Comparison of ENCODE assay signal across 19 cellular contexts in genomic region chr4:155603360-155603891, GRCh38.
DNase-seq lines count a peak whose midpoint lies in the region; ATAC-seq and TF ChIP-seq lines count a peak whose summit lies in the region.
"Had no signal": no experiment of that assay in that cellular context is flagged by ENCODE, and none has a peak within 500 bp of the region (broad histone marks: within the 10 kb centered on the region; RNA-seq: fewer than 3 reads in every experiment).

No MANE protein-coding gene starts in this region.

- no peak overlapping the region for H3K9ac ChIP-seq in mammary epithelial cell (ENCODE audit: insufficient read depth, low read length)
- no peak overlapping the region for H3K9ac ChIP-seq in trophoblast cell (ENCODE audit: low read length)

- ATAC-seq in GM18907 (IDR thresholded peaks at IDR 0.05; ENCODE audit: unreplicated experiment) (peak; percentile 62), HG03439 (IDR thresholded peaks at IDR 0.05; ENCODE audit: unreplicated experiment) (no peak), GM18520 (IDR thresholded peaks at IDR 0.05; ENCODE audit: unreplicated experiment) (no peak)
- ATAC-seq: activated naive CD4-positive, alpha-beta T cell treated with anti-CD3 and anti-CD28 coated beads, Interleukin-2, amount 50 U/mL, for 72 hours had no signal

- peak overlapping the region; percentile 88 for H4K91ac ChIP-seq in trophoblast cell (ENCODE audit: low read depth, low read length)

- H3K79me1 ChIP-seq in trophoblast cell (ENCODE audit: low read length): peaks cover 26% of the 10 kb centered on the region

- H2BK5ac ChIP-seq in trophoblast cell (ENCODE audit: low read depth, low read length, poor library complexity): peak overlapping the region; percentile 73

- WGBS in mammary epithelial cell (ENCODE audit: low coverage, missing lambda C conversion rate): 5% methylated on average over 5 of the region's 6 CpGs
- no CpG with 5 or more reads among the region's 6 CpGs for whole genome bisulfite sequencing in trophoblast cell (ENCODE audit: extremely low coverage, insufficient coverage, insufficient read length)

- TF ChIP-seq CTCF in mammary epithelial cell (conservative IDR thresholded peaks at IDR 0.05 in 1 of 2, IDR thresholded peaks at IDR 0.05 in 1 of 2; ENCODE audit: extremely low read depth in 1 of 2, insufficient read depth in 1 of 2, low read depth in 1 of 2, low read length in 2 of 2): no peak

- intact Hi-C loops in mammary epithelial cell (cut with micrococcal nuclease): no loop called here

- peak; percentile 32 for DNase-seq in HT1080 (ENCODE audit: low read depth)
- DNase-seq in mammary epithelial cell: peak; percentile 71
- DNase-seq in trophoblast cell: peak; percentile 2 to 59
- no peak for DNase-seq in DMS79 treated with DMSO at 0.1 percent for 48 hours (lab: John Stamatoyannopoulos, UW)
- DNase-seq: activated CD4-positive, alpha-beta T cell treated with anti-CD3 and anti-CD28 coated beads for 4 hours; DMS 273 treated with DMSO at 0.1 percent for 48 hours; effector CD4-positive, alpha-beta T cell; foreskin melanocyte; GF-D8; H9; hippocampal formation; NCI-H1105 treated with DMSO at 0.1 percent for 48 hours; NCI-H2107; NK-92 treated with Interleukin-12 subunit alpha and Interleukin-12 subunit beta, amount 100 ng/mL, for 24 hours had no signal

- H3K36me3 ChIP-seq in mammary epithelial cell (ENCODE audit: insufficient read depth, low read length): no peaks in the 10 kb centered on the region
- H3K36me3 ChIP-seq in trophoblast cell (ENCODE audit: control insufficient read depth in 1 of 2, insufficient read depth in 2 of 2, low read length in 2 of 2): no peaks in the 10 kb centered on the region
- H3K36me3 ChIP-seq: vagina had no signal

- dilution Hi-C loops in mammary epithelial cell (cut with HindIII; ENCODE audit: low sequenced_read_pairs): no loop called here

- H2AFZ ChIP-seq in mammary epithelial cell (ENCODE audit: low read depth, low read length) (peak overlapping the region; percentile 83), trophoblast cell (ENCODE audit: insufficient read depth, low read length, poor library complexity) (no peak overlapping the region)

- H3K4me3 ChIP-seq in mammary epithelial cell (replicated peaks in 1 of 3; ENCODE audit: insufficient read depth in 1 of 3, low read depth in 2 of 3, low read length in 3 of 3): no peak overlapping the region
- no peak overlapping the region for H3K4me3 ChIP-seq in trophoblast cell (ENCODE audit: low read depth, low read length)
- H3K4me3 ChIP-seq: vagina had no signal

- in situ Hi-C loops in mammary epithelial cell (cut with MboI; ENCODE audit: low sequenced_read_pairs in 2 of 2): no loop called here

- no peak overlapping the region for H2AK5ac ChIP-seq in trophoblast cell (ENCODE audit: low read length)

- H3K18ac ChIP-seq in trophoblast cell (ENCODE audit: low read length): peak overlapping the region; percentile 34

- H3K9me3 ChIP-seq in mammary epithelial cell (replicated peaks; ENCODE audit: insufficient read depth, low read length): no peaks in the 10 kb centered on the region
- H3K9me3 ChIP-seq in trophoblast cell (ENCODE audit: insufficient read depth, low read depth, low read length): no peaks in the 10 kb centered on the region
- H3K9me3 ChIP-seq: vagina had no signal

- H3K4me1 ChIP-seq in mammary epithelial cell (ENCODE audit: insufficient read depth, low read length) (peaks cover 38% of the 10 kb centered on the region), trophoblast cell (ENCODE audit: control insufficient read depth in 1 of 2, insufficient read depth in 2 of 2, low read length in 2 of 2) (peaks cover 7 to 14% of the 10 kb centered on the region in 2 experiments)
- H3K4me1 ChIP-seq: vagina had no signal

- peak overlapping the region; percentile 2 for H3K4ac ChIP-seq in trophoblast cell (ENCODE audit: low read depth, low read length)

- H3K27ac ChIP-seq in mammary epithelial cell (ENCODE audit: insufficient read depth, low read depth, low read length) (peak overlapping the region; percentile 65), trophoblast cell (ENCODE audit: low read depth, low read length) (peak overlapping the region; percentile 93)
- H3K27ac ChIP-seq: vagina had no signal

- H2BK120ac ChIP-seq in trophoblast cell (ENCODE audit: insufficient read depth, low read length, poor library complexity): peak overlapping the region; percentile 82

- no peak overlapping the region for H4K12ac ChIP-seq in trophoblast cell (ENCODE audit: low read depth, low read length)

- H3K23ac ChIP-seq in trophoblast cell (ENCODE audit: low read length): no peak overlapping the region

- peak overlapping the region; percentile 23 for H2BK12ac ChIP-seq in trophoblast cell (ENCODE audit: low read length)

- no TSS peak for BruUV-seq in mammary epithelial cell (replicated peaks; lab: Mats Ljungman, UMichigan)

- H3K27me3 ChIP-seq in mammary epithelial cell (ENCODE audit: insufficient read depth, low read length): no peaks in the 10 kb centered on the region
- no peaks in the 10 kb centered on the region for H3K27me3 ChIP-seq in trophoblast cell (ENCODE audit: insufficient read depth, low read length)
- H3K27me3 ChIP-seq: vagina had no signal

- H4K20me1 ChIP-seq in mammary epithelial cell (ENCODE audit: insufficient read depth, low read length): no peaks in the 10 kb centered on the region

- H3K79me2 ChIP-seq in mammary epithelial cell (ENCODE audit: insufficient read depth, low read length) (no peaks in the 10 kb centered on the region), trophoblast cell (ENCODE audit: control insufficient read depth, insufficient read depth, low read length, poor library complexity) (peaks cover 2% of the 10 kb centered on the region)

- H4K8ac ChIP-seq in trophoblast cell (ENCODE audit: low read depth, low read length): peak overlapping the region; percentile 25

- CTCF ChIA-PET in mammary epithelial cell (lab: Charles Lee; ENCODE audit: low non-redundant PET): no interaction called here

- H3K14ac ChIP-seq in trophoblast cell (ENCODE audit: low read length): peak overlapping the region; percentile 22

- H3K4me2 ChIP-seq in mammary epithelial cell (ENCODE audit: insufficient read depth, low read depth, low read length) (peak overlapping the region; percentile 50), trophoblast cell (ENCODE audit: low read length) (no peak overlapping the region)
